ENCODE assay signal across 11 cellular contexts in the genomic region with DNA sequence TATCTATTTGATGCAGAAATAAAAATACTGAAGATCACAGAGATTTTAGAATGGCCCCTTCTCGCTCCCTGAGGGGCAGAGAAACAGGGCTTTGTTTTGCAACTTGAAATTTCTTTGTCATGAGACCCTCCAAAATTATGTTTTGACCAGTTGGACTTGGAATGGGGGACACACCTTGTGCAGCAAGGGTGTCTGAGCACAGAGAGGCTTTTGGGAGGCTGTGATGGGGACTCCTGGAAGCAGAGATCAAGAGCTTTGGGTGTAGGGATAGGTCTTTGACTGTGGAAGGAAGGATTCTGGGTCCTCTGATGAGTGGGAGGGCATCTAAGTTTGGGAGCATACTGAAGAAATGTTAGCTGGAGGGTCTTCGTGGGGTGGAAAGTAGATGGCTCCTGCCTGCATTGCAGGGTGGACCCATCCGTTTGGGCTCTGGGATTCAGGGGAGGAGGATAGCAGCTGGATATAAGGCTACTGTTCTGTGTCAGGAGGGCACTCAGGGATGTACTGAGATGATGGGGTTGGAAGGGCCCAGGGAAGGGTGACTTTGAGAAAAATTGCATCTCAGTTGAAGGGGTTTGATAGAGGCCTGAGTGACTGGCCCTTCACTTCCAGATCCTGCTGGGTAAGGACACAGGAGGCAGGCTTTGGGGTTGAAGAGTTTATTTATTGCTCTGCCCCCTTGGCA. TPM values are rescaled to one million over a fixed set of nuclear protein-coding genes. Genes with fewer than 3 reads are reported as not detected.
DNase-seq lines count a peak whose midpoint lies in the region; ATAC-seq and TF ChIP-seq lines count a peak whose summit lies in the region.
"Had no signal": no experiment of that assay in that cellular context is flagged by ENCODE, and none has a peak within 500 bp of the region (broad histone marks: within the 10 kb centered on the region; RNA-seq: fewer than 3 reads in every experiment).

No MANE protein-coding gene starts in this region.

- DNase-seq in T-helper 1 cell (no peak), Karpas-422 (no peak), prostate gland (ENCODE audit: low spot score) (peak; percentile 1), ACHN (no peak), foreskin fibroblast (no peak)

- ATAC-seq in gastroesophageal sphincter (no peak), HG03039 (IDR thresholded peaks at IDR 0.05; ENCODE audit: unreplicated experiment) (no peak)

- H3K27ac ChIP-seq in Karpas-422 (ENCODE audit: low read length) (no peak overlapping the region), gastroesophageal sphincter (peak overlapping the region in 3 of 4 donors; percentile 25 to 34 (median 26)), prostate gland (no peak overlapping the region)
- H3K27ac ChIP-seq: BLaER1 treated with 17β-estradiol and CSF1 and Interleukin-3, amounts not matched to agents 10 nM and 100 nM had no signal

- H3K79me2 ChIP-seq in Karpas-422 (ENCODE audit: low read length) = no peaks in the 10 kb centered on the region

- H3K27me3 Mint-ChIP-seq in T-helper 1 cell treated with Interleukin-12 subunit alpha and Interleukin-12 subunit beta and Interleukin-4 antibody, amounts not matched to agents 30 μg/mL and 1 μg/mL, for 36 hours (ENCODE audit: low read depth) = peaks cover 16% of the 10 kb centered on the region

- H3K4me2 ChIP-seq in Karpas-422 (ENCODE audit: low read depth, low read length, poor library complexity, severe bottlenecking) = no peak overlapping the region

- no peaks in the 10 kb centered on the region for H3K9me2 ChIP-seq in Karpas-422 (replicated peaks; ENCODE audit: insufficient read depth, low read length)

- H3K36me3 ChIP-seq in Karpas-422 (ENCODE audit: insufficient read depth, low read length) (no peaks in the 10 kb centered on the region), gastroesophageal sphincter (no peaks in the 10 kb centered on the region), prostate gland (no peaks in the 10 kb centered on the region)
- H3K36me3 ChIP-seq: BLaER1 treated with 17β-estradiol and CSF1 and Interleukin-3, amounts not matched to agents 10 nM and 100 nM; tibial nerve had no signal

- peak overlapping the region; percentile 29; the same call in 1 of the 2 replicates for H3K9ac ChIP-seq in Karpas-422 (ENCODE audit: low read length)

- H3K9me3 ChIP-seq in Karpas-422 (ENCODE audit: low read length) = no peaks in the 10 kb centered on the region
- no peaks in the 10 kb centered on the region for H3K9me3 ChIP-seq in gastroesophageal sphincter
- H3K9me3 ChIP-seq in prostate gland = no peaks in the 10 kb centered on the region
- H3K9me3 ChIP-seq: BLaER1 treated with 17β-estradiol and CSF1 and Interleukin-3, amounts not matched to agents 10 nM and 100 nM; tibial nerve had no signal

- H3K27me3 ChIP-seq in Karpas-422 (ENCODE audit: low read length) (no peaks in the 10 kb centered on the region), gastroesophageal sphincter (no peaks in the 10 kb centered on the region), prostate gland (replicated peaks; ENCODE audit: insufficient read depth) (no peaks in the 10 kb centered on the region)

- H3K4me1 Mint-ChIP-seq in T-helper 1 cell treated with Interleukin-12 subunit alpha and Interleukin-12 subunit beta and Interleukin-4 antibody, amounts not matched to agents 30 μg/mL and 1 μg/mL, for 36 hours (ENCODE audit: low read depth) = peaks cover 32% of the 10 kb centered on the region

- no peak overlapping the region for H3K27ac Mint-ChIP-seq in T-helper 1 cell treated with Interleukin-12 subunit alpha and Interleukin-12 subunit beta and Interleukin-4 antibody, amounts not matched to agents 30 μg/mL and 1 μg/mL, for 36 hours
- H3K27ac Mint-ChIP-seq: H9 had no signal

- H3K4me3 ChIP-seq in Karpas-422 (ENCODE audit: low read length) (no peak overlapping the region), gastroesophageal sphincter (no peak overlapping the region), prostate gland (no peak overlapping the region), foreskin fibroblast (ENCODE audit: low read depth in 1 of 2, low read length in 2 of 2) (no peak overlapping the region)

- in situ Hi-C loops in ACHN (cut with HindIII; ENCODE audit: low pct_ligation_motif_present, low pct_unique_long_range_greater_than_20kb, low sequenced_read_pairs) = no loop called here

- no peaks in the 10 kb centered on the region for H3K36me3 Mint-ChIP-seq in T-helper 1 cell treated with Interleukin-12 subunit alpha and Interleukin-12 subunit beta and Interleukin-4 antibody, amounts not matched to agents 30 μg/mL and 1 μg/mL, for 36 hours (ENCODE audit: low read depth)

- no peaks in the 10 kb centered on the region for H3K9me3 Mint-ChIP-seq in T-helper 1 cell treated with Interleukin-12 subunit alpha and Interleukin-12 subunit beta and Interleukin-4 antibody, amounts not matched to agents 30 μg/mL and 1 μg/mL, for 36 hours
- H3K9me3 Mint-ChIP-seq: H9 had no signal

- WGBS in gastroesophageal sphincter (ENCODE audit: low coverage in 1 of 2), 2 donors = 84 to 87% methylated on average over 2 to 3 of the region's 3 CpGs
- 95% methylated on average over 3 of the region's 3 CpGs for WGBS in prostate gland

- no peaks in the 10 kb centered on the region for H4K20me1 ChIP-seq in Karpas-422 (ENCODE audit: insufficient read depth, low read depth, low read length)

- no peak for TF ChIP-seq POLR2A in gastroesophageal sphincter (IDR thresholded peaks at IDR 0.05)
- no peak for TF ChIP-seq POLR2A in prostate gland (IDR thresholded peaks at IDR 0.05)

- TF ChIP-seq CTCF in gastroesophageal sphincter (IDR thresholded peaks at IDR 0.05) (no peak), prostate gland (IDR thresholded peaks at IDR 0.05) (no peak), foreskin fibroblast (IDR thresholded peaks at IDR 0.05; ENCODE audit: low read depth, low read length) (no peak)

- intact Hi-C loops in prostate gland (cut with DNase I) = loop anchor here (2.0 to 5.0 kb wide), 2 partner anchors 46 to 126 kb away; no protein-coding TSS in a partner anchor

- no peak for TF ChIP-seq EP300 in gastroesophageal sphincter (IDR thresholded peaks at IDR 0.05)

- peak overlapping the region; percentile 3 for H3K4me3 Mint-ChIP-seq in T-helper 1 cell treated with Interleukin-12 subunit alpha and Interleukin-12 subunit beta and Interleukin-4 antibody, amounts not matched to agents 30 μg/mL and 1 μg/mL, for 36 hours

- H3K4me1 ChIP-seq in Karpas-422 (ENCODE audit: low read length) (peaks cover 45% of the 10 kb centered on the region), gastroesophageal sphincter (peaks cover 0 to 74% (median 27%) of the 10 kb centered on the region in 3 donors), prostate gland (replicated peaks) (peaks cover 7% of the 10 kb centered on the region)

- H2AFZ ChIP-seq in Karpas-422 (ENCODE audit: low read length) = no peak overlapping the region

RNA-seq across cellular contexts. Expression of gene MYORG, which starts 1.8 kb away (rescaled TPM):
- 0.45 and 1.7 TPM in 2 replicates for total RNA-seq in Karpas-422 (2014; rRNA removed; shearing (Covaris generic); ENCODE audit: low replicate concordance)
- total RNA-seq in gastroesophageal sphincter = 10 to 100 TPM in 3 of 4 donors, 1 to 10 TPM in 1; 4.3 to 33.7 (median 26.8) TPM
- total RNA-seq in prostate gland = 1 to 10 TPM; 3.4 to 9.0 TPM

RNA-seq across cellular contexts. Expression of gene NUDT2, which starts 49.1 kb away (rescaled TPM):
- total RNA-seq in Karpas-422 (2014; rRNA removed; shearing (Covaris generic); ENCODE audit: low replicate concordance) = 10.4 and 14.2 TPM in 2 replicates
- 10 to 100 TPM; 14.4 to 40.9 (median 26.0) TPM for total RNA-seq in gastroesophageal sphincter
- 10 to 100 TPM; 18.0 to 45.8 TPM for total RNA-seq in prostate gland

RNA-seq across cellular contexts. Expression of gene KIF24, which starts 49.5 kb away (rescaled TPM):
- 6.5 and 7.0 TPM in 2 replicates for total RNA-seq in Karpas-422 (2014; rRNA removed; shearing (Covaris generic); ENCODE audit: low replicate concordance)
- total RNA-seq in gastroesophageal sphincter = 1 to 10 TPM in 2 of 4 donors, under 1 TPM in 2; 0.54 to 2.2 (median 1.2) TPM
- total RNA-seq in prostate gland = 1 to 10 TPM; 1.7 to 7.3 TPM

Comparison
In these comparisons a context has a peak if more than half of its experiments do, and no peak if none do; other contexts are left out.
1. H3K27ac ChIP-seq: peak in gastroesophageal sphincter (3 of 4); none in Karpas-422 (single experiment) and prostate gland (0 of 2).